17 cellular contexts compared by ENCODE assay signal in genomic region chr20:35297153-35297552, GRCh38. TPM values are rescaled to one million over a fixed set of nuclear protein-coding genes. Genes with fewer than 3 reads are reported as not detected.
DNase-seq lines count a peak whose midpoint lies in the region; ATAC-seq, FAIRE-seq and TF ChIP-seq lines count a peak whose summit lies in the region.
"Had no signal": no experiment of that assay in that cellular context is flagged by ENCODE, and none has a peak within 500 bp of the region (broad histone marks: within the 10 kb centered on the region; RNA-seq: fewer than 3 reads in every experiment).

No MANE protein-coding gene starts in this region.

- no peak for TF ChIP-seq POLR2A in K562 (conservative IDR thresholded peaks at IDR 0.05)

- DNase-seq in EL (peak; percentile 35), NCI-H226 (peak; percentile 31), K562 (ENCODE audit: extremely low read depth in 1 of 4, low spot score in 3 of 4) (no peak), mesenchymal stem cell (no peak), foreskin melanocyte (no peak), substantia nigra (lab: John Stamatoyannopoulos, UW) (no peak), NCI-H1436 treated with DMSO at 0.1 percent for 48 hours (lab: John Stamatoyannopoulos, UW) (no peak)
- DNase-seq: activated CD8-positive, alpha-beta T cell treated with anti-CD3 and anti-CD28 coated beads, Interleukin-2, amount 10 ng/mL, durations not matched to agents 7 days and 5 days; HCEC 1CT; NCI-H1417 treated with DMSO at 0.1 percent for 48 hours; NCI-H345 had no signal

- H3K9me3 ChIP-seq in K562 (replicated peaks; ENCODE audit: control insufficient read depth, insufficient read depth, low read depth, low read length) (no peaks in the 10 kb centered on the region), mesenchymal stem cell (ENCODE audit: control insufficient read depth, low read length) (no peaks in the 10 kb centered on the region)
- H3K9me3 ChIP-seq: BLaER1 treated with 17β-estradiol and CSF1 and Interleukin-3, amounts not matched to agents 10 nM and 100 nM had no signal

- TF ChIP-seq CTCF in K562 (IDR thresholded peaks at IDR 0.05 in 2 of 3, conservative IDR thresholded peaks at IDR 0.05 in 1 of 3; ENCODE audit: insufficient read depth in 2 of 3, low read depth in 1 of 3, low read length in 3 of 3): no peak

- TF ChIP-seq EP300 in K562 (IDR thresholded peaks at IDR 0.05; ENCODE audit: low read length): no peak

- no peak overlapping the region for H4K8ac ChIP-seq in mesenchymal stem cell (ENCODE audit: low read length)

- no peak overlapping the region for H2BK5ac ChIP-seq in mesenchymal stem cell (ENCODE audit: low read depth, low read length, poor library complexity, severe bottlenecking)

- no peak overlapping the region for H3K18ac ChIP-seq in mesenchymal stem cell (ENCODE audit: low read depth in 1 of 2, low read length in 2 of 2)

- H3K4me1 ChIP-seq in K562 (replicated peaks in 1 of 2; ENCODE audit: control insufficient read depth in 2 of 2, insufficient read depth in 2 of 2, low read length in 2 of 2): peaks cover 3 to 14% of the 10 kb centered on the region in 2 experiments; a peak in 4 of 5 replicates
- peaks cover 16% of the 10 kb centered on the region for H3K4me1 ChIP-seq in mesenchymal stem cell (ENCODE audit: control insufficient read depth, insufficient read depth, low read depth, low read length)

- intact Hi-C loops in K562 (cut with micrococcal nuclease): no loop called here

- H3K9me1 ChIP-seq in K562 (ENCODE audit: control insufficient read depth, insufficient read depth, low read length): peaks cover 3% of the 10 kb centered on the region

- H2BK120ac ChIP-seq in mesenchymal stem cell (ENCODE audit: low read depth, low read length): no peak overlapping the region

- peak overlapping the region; percentile 45 for H2AK5ac ChIP-seq in mesenchymal stem cell (ENCODE audit: low read length, severe bottlenecking)

- no peak overlapping the region for H2BK15ac ChIP-seq in mesenchymal stem cell (ENCODE audit: low read depth, poor library complexity, severe bottlenecking)

- no peak overlapping the region for H3K4ac ChIP-seq in mesenchymal stem cell (ENCODE audit: low read depth in 1 of 2, low read length in 2 of 2)

- POLR2A ChIA-PET in K562 (lab: Yijun Ruan, JAX): interaction anchor here (0.5 to 1.1 kb wide), 4 partner anchors 9 to 831 kb away, joined by 3 to 6 read pairs (median 3); partner anchors contain the start of gene EIF6

- no peak for TF ChIP-seq RAD21 in K562 (CRISPR knock-in tag; conservative IDR thresholded peaks at IDR 0.05 in 1 of 2, IDR thresholded peaks at IDR 0.05 in 1 of 2)

- H3K79me2 ChIP-seq in K562 (ENCODE audit: control insufficient read depth, insufficient read depth, low read length): no peaks in the 10 kb centered on the region

- H3K27ac ChIP-seq in K562 (ENCODE audit: extremely low read depth, low read depth, low read length): no peak overlapping the region
- H3K27ac ChIP-seq in mesenchymal stem cell (ENCODE audit: low read length, poor library complexity, severe bottlenecking): no peak overlapping the region
- no peak overlapping the region for H3K27ac ChIP-seq in substantia nigra (ENCODE audit: low read depth, low read length, poor library complexity, severe bottlenecking)
- H3K27ac ChIP-seq: BLaER1 treated with 17β-estradiol and CSF1 and Interleukin-3, amounts not matched to agents 10 nM and 100 nM; VCaP had no signal

- H3K27me3 ChIP-seq in K562 (ENCODE audit: control insufficient read depth in 2 of 2, insufficient read depth in 2 of 2, low read length in 2 of 2): peaks cover 31 to 45% of the 10 kb centered on the region in 2 experiments
- peaks cover 0 to 33% of the 10 kb centered on the region in 2 experiments for H3K27me3 ChIP-seq in mesenchymal stem cell (ENCODE audit: control insufficient read depth in 1 of 2, insufficient read depth in 1 of 2, low read length in 2 of 2)
- H3K27me3 ChIP-seq: BLaER1 treated with 17β-estradiol and CSF1 and Interleukin-3, amounts not matched to agents 10 nM and 100 nM had no signal

- H4K20me1 ChIP-seq in K562 (replicated peaks; ENCODE audit: control insufficient read depth, insufficient read depth, low read length): 0 out of 2 replicates have a peak, but pooled peaks cover 4% of the 10 kb centered on the region

- peak overlapping the region in 1 of 2 experiments; percentile 85; a peak in 2 of 4 replicates for H3K9ac ChIP-seq in K562 (ENCODE audit: insufficient read depth in 1 of 2, low read depth in 2 of 2, low read length in 2 of 2)
- no peak overlapping the region for H3K9ac ChIP-seq in mesenchymal stem cell (ENCODE audit: low read length)
- H3K9ac ChIP-seq: BLaER1 treated with 17β-estradiol and CSF1 and Interleukin-3, amounts not matched to agents 10 nM and 100 nM had no signal

- peak; percentile 70 for ATAC-seq in K562
- no peak for ATAC-seq in HG03135 (IDR thresholded peaks at IDR 0.05; ENCODE audit: unreplicated experiment)
- ATAC-seq: activated CD8-positive, alpha-beta T cell treated with anti-CD3 and anti-CD28 coated beads, Interleukin-2, amount 10 ng/mL, durations not matched to agents 7 days and 5 days had no signal

- no peaks in the 10 kb centered on the region for H3K36me3 ChIP-seq in K562 (ENCODE audit: control insufficient read depth, insufficient read depth, low read length)
- no peaks in the 10 kb centered on the region for H3K36me3 ChIP-seq in mesenchymal stem cell (ENCODE audit: control insufficient read depth in 1 of 2, insufficient read depth in 2 of 2, low read depth in 1 of 2, low read length in 2 of 2)

- CTCF ChIA-PET in K562 (lab: Yijun Ruan, JAX; ENCODE audit: low intra/inter-chr PET ratio): no interaction called here

- no TSS peak for BruUV-seq in K562 (replicated peaks; lab: Mats Ljungman, UMichigan)

- H3K79me1 ChIP-seq in mesenchymal stem cell (replicated peaks; ENCODE audit: low read length, poor library complexity, severe bottlenecking): no peaks in the 10 kb centered on the region

- H4K91ac ChIP-seq in mesenchymal stem cell (ENCODE audit: low read length): no peak overlapping the region

- no peak for FAIRE-seq in K562 (lab: Jason Lieb, UNC)

- H3K4me3 ChIP-seq in K562 (no peak overlapping the region), mesenchymal stem cell (ENCODE audit: insufficient read depth in 1 of 2, low read depth in 1 of 2, low read length in 2 of 2) (no peak overlapping the region)
- H3K4me3 ChIP-seq: BLaER1 treated with 17β-estradiol and CSF1 and Interleukin-3, amounts not matched to agents 10 nM and 100 nM had no signal

- no peak overlapping the region for H3K14ac ChIP-seq in mesenchymal stem cell (ENCODE audit: low read length in 2 of 2)

- in situ Hi-C loops in K562 (cut with MboI): no loop called here

- WGBS in K562 (ENCODE audit: insufficient coverage, low coverage, missing lambda C conversion rate): 27% methylated on average over 7 of the region's 8 CpGs
- WGBS in mesenchymal stem cell: 76% methylated on average over 6 of the region's 8 CpGs

- H2BK12ac ChIP-seq in mesenchymal stem cell (ENCODE audit: low read length in 2 of 2): no peak overlapping the region

- H3K23ac ChIP-seq in mesenchymal stem cell (ENCODE audit: low read length in 2 of 2): no peak overlapping the region

- no peak overlapping the region for H2AFZ ChIP-seq in K562 (ENCODE audit: low read depth, low read length)
- no peak overlapping the region for H2AFZ ChIP-seq in mesenchymal stem cell (ENCODE audit: low read depth, low read length)

- H3K4me2 ChIP-seq in K562 (ENCODE audit: insufficient read depth, low read length) (no peak overlapping the region), mesenchymal stem cell (ENCODE audit: low read length, poor library complexity, severe bottlenecking) (no peak overlapping the region)

RNA-seq across cellular contexts. Expression of gene FAM83C, which starts 4.9 kb away (rescaled TPM):
- total RNA-seq in K562 (2011; cell fraction: chromatin; rRNA removed; ENCODE audit: low replicate concordance): not detected in 2 replicates
- not detected in 2 replicates for total RNA-seq in K562 (2011; cell fraction: nucleolus; rRNA removed)
- not detected in 2 replicates for total RNA-seq in K562 (2011; cell fraction: nucleoplasm; rRNA removed)
- not detected in 2 replicates for total RNA-seq in K562 (2014; rRNA removed)
- not detected in 2 replicates for total RNA-seq in K562 (2014; rRNA removed; fragmentation: Illumina TruSeq; extraction: Trizol)
- total RNA-seq in K562 (2015; rRNA removed; fragmentation: Illumina TruSeq; extraction: Trizol): not detected in 2 replicates
- total RNA-seq in K562 (2021): not detected in 2 replicates
- polyA plus RNA-seq in K562 (2011; rRNA removed): not detected in 2 replicates
- polyA plus RNA-seq in K562 (2011; cell fraction: cytosol; rRNA removed): not detected in 2 replicates
- 0.04 TPM in 1 of 2 replicates, not detected in the other for polyA plus RNA-seq in K562 (2011; cell fraction: nucleus; rRNA removed)
- polyA plus RNA-seq in K562 (2012): not detected in 2 replicates
- polyA plus RNA-seq in K562 (2014; fragmentation: Illumina TruSeq; extraction: Trizol): not detected in 2 replicates
- not detected for polyA plus RNA-seq in K562 (2014; fragmentation: Nextera tagmentation; extraction: Ambion mirVana)
- polyA plus RNA-seq in K562 (2014; rRNA removed): not detected in 2 replicates
- polyA minus RNA-seq in K562 (2011; rRNA and poly(A)+ RNA removed): not detected in 2 replicates
- polyA minus RNA-seq in K562 (2011; cell fraction: cytosol; rRNA and poly(A)+ RNA removed): not detected in 2 replicates
- not detected in 2 replicates for polyA minus RNA-seq in K562 (2011; cell fraction: nucleus; rRNA and poly(A)+ RNA removed)
- not detected for polyA plus RNA-seq in mesenchymal stem cell (2013, experiment 1 of 2)
- not detected for polyA plus RNA-seq in mesenchymal stem cell (2013, experiment 2 of 2)
- total RNA-seq: activated CD8-positive, alpha-beta T cell treated with anti-CD3 and anti-CD28 coated beads, Interleukin-2, amount 10 ng/mL, durations not matched to agents 7 days and 5 days; activated T-helper 1 cell treated with anti-CD3 and anti-CD28 coated beads, Interleukin-12 subunit alpha, Interleukin-12 subunit beta, Interleukin-2, Interleukin-4 antibody, amounts not matched to agents 30 ng/mL and 10 ng/mL and 1 ng/mL, durations not matched to agents 14 hours and 24 hours and 36 hours; SK-MEL-5 had no signal
- polyA plus RNA-seq: neural cell had no signal

RNA-seq across cellular contexts. Expression of gene EIF6, which starts 12.6 kb away (rescaled TPM):
- total RNA-seq in K562 (2011; cell fraction: chromatin; rRNA removed; ENCODE audit: low replicate concordance): 22.6 and 68.4 TPM in 2 replicates
- total RNA-seq in K562 (2011; cell fraction: nucleolus; rRNA removed): 89.9 and 93.2 TPM in 2 replicates
- total RNA-seq in K562 (2011; cell fraction: nucleoplasm; rRNA removed): 54.0 and 63.2 TPM in 2 replicates
- 200 and 244 TPM in 2 replicates for total RNA-seq in K562 (2014; rRNA removed)
- total RNA-seq in K562 (2014; rRNA removed; fragmentation: Illumina TruSeq; extraction: Trizol): 132 and 180 TPM in 2 replicates
- 179 and 180 TPM in 2 replicates for total RNA-seq in K562 (2015; rRNA removed; fragmentation: Illumina TruSeq; extraction: Trizol)
- 229 and 249 TPM in 2 replicates for total RNA-seq in K562 (2021)
- 165 and 190 TPM in 2 replicates for polyA plus RNA-seq in K562 (2011; rRNA removed)
- 339 and 577 TPM in 2 replicates for polyA plus RNA-seq in K562 (2011; cell fraction: cytosol; rRNA removed)
- 164 and 201 TPM in 2 replicates for polyA plus RNA-seq in K562 (2011; cell fraction: nucleus; rRNA removed)
- polyA plus RNA-seq in K562 (2012): 165 and 193 TPM in 2 replicates
- polyA plus RNA-seq in K562 (2014; fragmentation: Illumina TruSeq; extraction: Trizol): 247 and 288 TPM in 2 replicates
- 100 to 1,000 TPM; 807 to 832 TPM for polyA plus RNA-seq in K562 (2014; fragmentation: Nextera tagmentation; extraction: Ambion mirVana)
- 230 and 241 TPM in 2 replicates for polyA plus RNA-seq in K562 (2014; rRNA removed)
- polyA minus RNA-seq in K562 (2011; rRNA and poly(A)+ RNA removed): 99.7 and 134 TPM in 2 replicates
- 80.7 and 88.0 TPM in 2 replicates for polyA minus RNA-seq in K562 (2011; cell fraction: cytosol; rRNA and poly(A)+ RNA removed)
- 28.8 and 42.4 TPM in 2 replicates for polyA minus RNA-seq in K562 (2011; cell fraction: nucleus; rRNA and poly(A)+ RNA removed)
- polyA plus RNA-seq in mesenchymal stem cell (2013, experiment 1 of 2): 110 TPM
- polyA plus RNA-seq in mesenchymal stem cell (2013, experiment 2 of 2): 112 TPM

RNA-seq across cellular contexts. Expression of gene MMP24OS, which starts 19.2 kb away (rescaled TPM):
- total RNA-seq in K562 (2011; cell fraction: chromatin; rRNA removed; ENCODE audit: low replicate concordance): 26.2 and 52.1 TPM in 2 replicates
- 35.3 and 46.4 TPM in 2 replicates for total RNA-seq in K562 (2011; cell fraction: nucleolus; rRNA removed)
- total RNA-seq in K562 (2011; cell fraction: nucleoplasm; rRNA removed): 35.9 and 37.4 TPM in 2 replicates
- total RNA-seq in K562 (2014; rRNA removed) (11.4 and 16.0 TPM in 2 replicates), K562 (2014; rRNA removed; fragmentation: Illumina TruSeq; extraction: Trizol) (3.8 and 5.6 TPM in 2 replicates), K562 (2015; rRNA removed; fragmentation: Illumina TruSeq; extraction: Trizol) (10.4 and 12.6 TPM in 2 replicates), K562 (2021) (38.6 and 41.5 TPM in 2 replicates)
- polyA plus RNA-seq in K562 (2011; rRNA removed) (13.1 and 16.3 TPM in 2 replicates), K562 (2014; fragmentation: Illumina TruSeq; extraction: Trizol) (18.8 and 25.0 TPM in 2 replicates), K562 (2014; fragmentation: Nextera tagmentation; extraction: Ambion mirVana) (1 to 10 TPM in 1 of 2 experiments, under 1 TPM in 1; 0.92 to 1.6 TPM), K562 (2014; rRNA removed) (26.5 and 33.5 TPM in 2 replicates)
- 22.7 and 39.5 TPM in 2 replicates for polyA plus RNA-seq in K562 (2011; cell fraction: cytosol; rRNA removed)
- polyA plus RNA-seq in K562 (2011; cell fraction: nucleus; rRNA removed): 37.9 and 58.3 TPM in 2 replicates
- polyA plus RNA-seq in K562 (2012): 23.8 and 45.8 TPM in 2 replicates
- polyA minus RNA-seq in K562 (2011; rRNA and poly(A)+ RNA removed): 5.0 and 6.8 TPM in 2 replicates
- polyA minus RNA-seq in K562 (2011; cell fraction: cytosol; rRNA and poly(A)+ RNA removed): 16.2 and 26.1 TPM in 2 replicates
- 20.1 and 29.2 TPM in 2 replicates for polyA minus RNA-seq in K562 (2011; cell fraction: nucleus; rRNA and poly(A)+ RNA removed)
- 114 TPM for polyA plus RNA-seq in mesenchymal stem cell (2013, experiment 1 of 2)
- 114 TPM for polyA plus RNA-seq in mesenchymal stem cell (2013, experiment 2 of 2)

Comparison
In these comparisons a context has a peak if more than half of its experiments do, and no peak if none do; other contexts are left out.
1. DNase-seq: peak in EL (single experiment) and NCI-H226 (single experiment); none in K562 (0 of 4), mesenchymal stem cell (single experiment), foreskin melanocyte (single experiment), substantia nigra (0 of 49) and NCI-H1436 treated with DMSO at 0.1 percent for 48 hours (single experiment).